Comparison of ENCODE assay signal across 25 cellular contexts in the genomic region with DNA sequence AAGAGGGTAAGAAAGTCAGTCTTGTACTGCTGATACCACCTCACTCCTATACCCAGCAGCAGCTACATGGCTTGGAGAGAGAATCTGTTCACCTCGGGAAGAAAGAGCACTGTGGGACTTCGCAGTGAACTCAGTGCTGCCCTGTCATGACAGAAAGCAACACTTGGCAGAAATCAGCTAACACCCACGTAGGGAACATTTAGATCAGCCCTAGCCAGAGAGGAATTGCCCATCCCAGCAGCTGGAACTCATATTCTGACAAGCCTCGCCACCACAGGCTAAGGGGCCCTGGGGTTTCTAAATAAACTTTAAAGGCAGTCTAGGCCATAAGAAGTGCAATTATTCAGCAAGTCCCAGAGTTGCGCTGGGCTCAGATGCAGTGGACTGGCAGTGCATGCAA.
"Had no signal": no experiment of that assay in that cellular context is flagged by ENCODE, and none has a peak within 500 bp of the region (broad histone marks: within the 10 kb centered on the region; RNA-seq: fewer than 3 reads in every experiment).

No MANE protein-coding gene starts in this region.

- H3K4me3 ChIP-seq: SK-N-MC had no signal

- H3K27ac ChIP-seq: SK-N-MC, VCaP had no signal

- H3K27ac Mint-ChIP-seq: activated CD4-positive, alpha-beta memory T cell treated with anti-CD3 and anti-CD28 coated beads for 36 hours; activated CD4-positive, alpha-beta T cell treated with anti-CD3 and anti-CD28 coated beads, Interleukin-2, amount 10 ng/mL, durations not matched to agents 7 days and 5 days; activated naive CD4-positive, alpha-beta T cell treated with anti-CD3 and anti-CD28 coated beads, Interleukin-2, amount 50 U/mL, for 72 hours; activated naive CD8-positive, alpha-beta T cell treated with anti-CD3 and anti-CD28 coated beads, Interleukin-2, amount 50 U/mL, for 24 hours had no signal

- H3K4me1 Mint-ChIP-seq: activated CD4-positive, alpha-beta T cell treated with anti-CD3 and anti-CD28 coated beads, Interleukin-2, amount 10 ng/mL, durations not matched to agents 7 days and 5 days; activated naive CD8-positive, alpha-beta T cell treated with anti-CD3 and anti-CD28 coated beads, Interleukin-2, amount 50 U/mL, for 24 hours had no signal

- ATAC-seq: activated naive CD4-positive, alpha-beta T cell treated with anti-CD3 and anti-CD28 coated beads, Interleukin-2, amount 50 U/mL, for 72 hours; activated naive CD8-positive, alpha-beta T cell treated with anti-CD3 and anti-CD28 coated beads, Interleukin-2, amount 50 U/mL, for 24 hours; activated T-cell treated with anti-CD3 and anti-CD28 coated beads, Interleukin-2, amount 50 U/mL, for 4 hours; Panc1; Right ventricle myocardium inferior had no signal

- H3K36me3 Mint-ChIP-seq: activated CD4-positive, alpha-beta memory T cell treated with anti-CD3 and anti-CD28 coated beads for 36 hours; activated naive CD4-positive, alpha-beta T cell treated with anti-CD3 and anti-CD28 coated beads, Interleukin-2, amount 50 U/mL, for 72 hours had no signal

- DNase-seq: activated CD4-positive, alpha-beta memory T cell treated with anti-CD3 and anti-CD28 coated beads for 36 hours; activated CD4-positive, alpha-beta T cell treated with anti-CD3 and anti-CD28 coated beads, Interleukin-2, amount 10 ng/mL, durations not matched to agents 7 days and 5 days; activated CD4-positive, CD25-positive, alpha-beta regulatory T cell; activated CD8-positive, alpha-beta memory T cell treated with anti-CD3 and anti-CD28 coated beads for 24 hours; activated effector memory CD4-positive, alpha-beta T cell treated with anti-CD3 and anti-CD28 coated beads, Interleukin-2, amount 50 U/mL, for 16 hours; activated naive CD4-positive, alpha-beta T cell treated with Interleukin-2 at 50 U/mL for 16 hours; activated naive CD8-positive, alpha-beta T cell treated with anti-CD3 and anti-CD28 coated beads, Interleukin-2, amount 50 U/mL, for 24 hours; activated T-cell treated with anti-CD3 and anti-CD28 coated beads, Interleukin-2, amount 50 U/mL, for 4 hours; caudate nucleus; Karpas-422; NCI-H1105 treated with DMSO at 0.1 percent for 48 hours; NCI-H1436 treated with DMSO at 0.1 percent for 48 hours; NCI-H187; NCI-H2081; NCI-H510A treated with DMSO at 0.1 percent for 48 hours; NCI-H69; NK-92 treated with Interleukin-12 subunit alpha and Interleukin-12 subunit beta, amount 100 ng/mL, for 24 hours; OCI-M1; RPMI8226; T-helper 1 cell had no signal

- H3K4me3 Mint-ChIP-seq: activated CD4-positive, alpha-beta memory T cell treated with anti-CD3 and anti-CD28 coated beads for 36 hours; activated CD4-positive, alpha-beta T cell treated with anti-CD3 and anti-CD28 coated beads, Interleukin-2, amount 10 ng/mL, durations not matched to agents 7 days and 5 days; activated naive CD8-positive, alpha-beta T cell treated with anti-CD3 and anti-CD28 coated beads, Interleukin-2, amount 50 U/mL, for 24 hours; activated T-cell treated with anti-CD3 and anti-CD28 coated beads, Interleukin-2, amount 50 U/mL, for 4 hours had no signal

- H3K27me3 Mint-ChIP-seq: activated CD4-positive, alpha-beta memory T cell treated with anti-CD3 and anti-CD28 coated beads for 36 hours; activated CD4-positive, alpha-beta T cell treated with anti-CD3 and anti-CD28 coated beads, Interleukin-2, amount 10 ng/mL, durations not matched to agents 7 days and 5 days; activated naive CD8-positive, alpha-beta T cell treated with anti-CD3 and anti-CD28 coated beads, Interleukin-2, amount 50 U/mL, for 24 hours had no signal
